Comparison of ENCODE assay signal across 8 cellular contexts in the genomic region with DNA sequence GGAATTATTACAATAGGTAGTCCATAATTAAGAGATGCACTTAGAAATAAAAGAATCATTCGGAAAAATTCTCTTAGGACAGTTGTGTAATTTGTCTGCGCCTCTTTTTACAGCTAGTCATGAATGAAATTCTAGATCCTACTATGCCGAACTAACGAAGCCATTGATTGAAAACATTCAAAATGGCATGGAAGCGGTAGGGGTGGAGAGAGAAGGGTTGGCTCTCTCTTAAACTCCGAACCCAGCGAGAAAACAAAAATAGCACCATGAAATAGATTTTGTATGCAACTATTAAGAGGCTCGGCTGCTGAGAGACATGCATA. TPM values are rescaled to one million over a fixed set of nuclear protein-coding genes. Genes with fewer than 3 reads are reported as not detected.
A peak's percentile ranks its signal among the peaks of the same experiment; 100 is the strongest.
DNase-seq lines count a peak whose midpoint lies in the region; ATAC-seq and TF ChIP-seq lines count a peak whose summit lies in the region.

No MANE protein-coding gene starts in this region.

- peak overlapping the region; percentile 85; the same call in 1 of the 2 replicates for H3K9ac ChIP-seq in BLaER1

- H3K9me3 Mint-ChIP-seq in brain (peaks cover 0 to 3% (median 0%) of the 10 kb centered on the region in 5 experiments), memory B cell (no peaks in the 10 kb centered on the region)

- H3K4me3 Mint-ChIP-seq in brain (peak overlapping the region; percentile 98 to 100 (median 99)), memory B cell (peak overlapping the region; percentile 98)

- peaks cover 10% of the 10 kb centered on the region for H3K27me3 ChIP-seq in BLaER1

- no peak for ATAC-seq in memory B cell (ENCODE audit: low read depth)
- no peak for ATAC-seq in GM21825 (IDR thresholded peaks at IDR 0.05; ENCODE audit: unreplicated experiment)
- no peak for ATAC-seq in GM19324 (IDR thresholded peaks at IDR 0.05; ENCODE audit: low FRiP score, unreplicated experiment)

- H3K4me3 ChIP-seq in BLaER1 = peak overlapping the region; percentile 86

- no peak overlapping the region for H3K27ac ChIP-seq in BLaER1

- H3K36me3 Mint-ChIP-seq in brain (peaks cover 23% of the 10 kb centered on the region), memory B cell (no peaks in the 10 kb centered on the region)

- H3K4me1 Mint-ChIP-seq in brain (peaks cover 52% of the 10 kb centered on the region), memory B cell (peaks cover 20% of the 10 kb centered on the region)

- peaks cover 12% of the 10 kb centered on the region for H3K4me1 ChIP-seq in BLaER1

- peak; percentile 5 for DNase-seq in HuH-7 (ENCODE audit: low spot score)
- no peak for DNase-seq in memory B cell (ENCODE audit: low spot score in 2 of 2)
- no peak for DNase-seq in activated CD4-positive, alpha-beta T cell treated with anti-CD3 and anti-CD28 coated beads, Interleukin-2, amount 50 U/mL, for 1 hour
- no peak for DNase-seq in HuH-7.5 (ENCODE audit: low spot score)

- H4K20me1 ChIP-seq in BLaER1 = no peaks in the 10 kb centered on the region; the same call in 1 of the 2 replicates

- H3K27ac Mint-ChIP-seq in brain (peak overlapping the region; percentile 99 to 100 (median 99)), memory B cell (peak overlapping the region; percentile 89)

- H3K9me3 ChIP-seq in BLaER1 = no peaks in the 10 kb centered on the region

- H3K36me3 ChIP-seq in BLaER1 = no peaks in the 10 kb centered on the region

- H3K4me2 ChIP-seq in BLaER1 = peak overlapping the region; percentile 89

- TF ChIP-seq CTCF in brain (conservative IDR thresholded peaks at IDR 0.05) = no peak

- peaks cover 22% of the 10 kb centered on the region for H3K27me3 Mint-ChIP-seq in brain
- H3K27me3 Mint-ChIP-seq in memory B cell = peaks cover 1% of the 10 kb centered on the region

RNA-seq across cellular contexts. Expression of a gene that starts 1.1 kb away (rescaled TPM):
- 3.6 TPM for polyA plus RNA-seq in brain (ENCODE audit: insufficient read depth, low read depth, low replicate concordance)
